11 cellular contexts compared by ENCODE assay signal in genomic region chrX:12890467-12890866, GRCh38. TPM values are rescaled to one million over a fixed set of nuclear protein-coding genes. Genes with fewer than 3 reads are reported as not detected.
A peak's percentile ranks its signal among the peaks of the same experiment; 100 is the strongest.
DNase-seq lines count a peak whose midpoint lies in the region; ATAC-seq and TF ChIP-seq lines count a peak whose summit lies in the region.
"Had no signal": no experiment of that assay in that cellular context is flagged by ENCODE, and none has a peak within 500 bp of the region (broad histone marks: within the 10 kb centered on the region; RNA-seq: fewer than 3 reads in every experiment).

No MANE protein-coding gene starts in this region.

- intact Hi-C loops in left ventricle myocardium inferior (cut with micrococcal nuclease) (no loop called here), ovary (cut with DNase I) (no loop called here)

- TF ChIP-seq CTCF in HL-60 (IDR thresholded peaks at IDR 0.05; ENCODE audit: insufficient read depth, low read length) (no peak), left ventricle myocardium inferior (IDR thresholded peaks at IDR 0.05; ENCODE audit: borderline replicate concordance) (no peak), ovary (IDR thresholded peaks at IDR 0.05) (no peak)

- peak overlapping the region; percentile 41 for H3K27ac ChIP-seq in HL-60 (replicated peaks)
- H3K27ac ChIP-seq in left ventricle myocardium inferior (replicated peaks) = no peak overlapping the region
- H3K27ac ChIP-seq in ovary = no peak overlapping the region

- 31 to 47% (median 36%) methylated on average over 5 of the region's 5 CpGs for WGBS in ovary, 3 donors

- peak; percentile 69 for ATAC-seq in GM18511 (IDR thresholded peaks at IDR 0.05; ENCODE audit: unreplicated experiment)
- peak; percentile 54 for ATAC-seq in GM21717 (IDR thresholded peaks at IDR 0.05; ENCODE audit: unreplicated experiment)
- ATAC-seq in esophagus mucosa = no peak
- ATAC-seq: heart right ventricle had no signal

- H3K4me3 ChIP-seq in HL-60 (replicated peaks; ENCODE audit: insufficient read depth, low read length) = no peak overlapping the region
- H3K4me3 ChIP-seq in left ventricle myocardium inferior = no peak overlapping the region
- no peak overlapping the region for H3K4me3 ChIP-seq in ovary
- H3K4me3 ChIP-seq: heart right ventricle had no signal

- no peak for TF ChIP-seq EP300 in ovary (IDR thresholded peaks at IDR 0.05)

- no peak for TF ChIP-seq POLR2A in ovary (IDR thresholded peaks at IDR 0.05)

- H3K4me1 ChIP-seq in left ventricle myocardium inferior (no peaks in the 10 kb centered on the region), ovary (ENCODE audit: insufficient read depth) (no peaks in the 10 kb centered on the region)

- H3K27me3 ChIP-seq in HL-60 (ENCODE audit: insufficient read depth, poor library complexity, severe bottlenecking) (no peaks in the 10 kb centered on the region), left ventricle myocardium inferior (ENCODE audit: low read depth) (no peaks in the 10 kb centered on the region), ovary (no peaks in the 10 kb centered on the region)

- no peaks in the 10 kb centered on the region for H3K36me3 ChIP-seq in left ventricle myocardium inferior
- H3K36me3 ChIP-seq in ovary = no peaks in the 10 kb centered on the region
- H3K36me3 ChIP-seq: heart right ventricle had no signal

- DNase-seq in HL-60 (ENCODE audit: low read depth in 1 of 2, low spot score in 1 of 2) = peak; percentile 29 to 49
- peak; percentile 1 for DNase-seq in fibroblast of gingiva (ENCODE audit: low read depth)
- no peak for DNase-seq in iPS-NIHi11 (ENCODE audit: low spot score)
- DNase-seq in left ventricle myocardium inferior = no peak
- DNase-seq in ovary = no peak
- DNase-seq: heart right ventricle, NCI-H526 treated with DMSO at 0.1 percent for 48 hours had no signal

- H3K9me3 ChIP-seq in left ventricle myocardium inferior (replicated peaks) = no peaks in the 10 kb centered on the region
- H3K9me3 ChIP-seq in ovary = no peaks in the 10 kb centered on the region
- H3K9me3 ChIP-seq: heart right ventricle had no signal

RNA-seq across cellular contexts. Expression of gene TLR8, which starts 16.0 kb away (rescaled TPM):
- total RNA-seq in left ventricle myocardium inferior (0.85 TPM), ovary (1 to 10 TPM in 1 of 7 donors, under 1 TPM in 6; 0.23 to 2.5 (median 0.30) TPM), esophagus mucosa (0.32 TPM)
- 1 to 10 TPM in 1 of 2 donors, under 1 TPM in 1; 0.18 to 2.1 TPM for polyA plus RNA-seq in ovary
- total RNA-seq: renal cortical epithelial cell had no signal

RNA-seq across cellular contexts. Expression of gene TLR7, which starts 23.6 kb away (rescaled TPM):
- total RNA-seq in left ventricle myocardium inferior (0.69 TPM), ovary (1 to 10 TPM in 2 of 7 donors, under 1 TPM in 5; 0.24 to 1.3 (median 0.57) TPM), esophagus mucosa (0.08 TPM)
- 1 to 10 TPM in 1 of 2 donors, under 1 TPM in 1; 0.22 to 2.7 TPM for polyA plus RNA-seq in ovary
- total RNA-seq: renal cortical epithelial cell had no signal

Comparison
In these comparisons a context has a peak if more than half of its experiments do, and no peak if none do; other contexts are left out.
1. DNase-seq: peak in HL-60 (2 of 2) and fibroblast of gingiva (single experiment); none in iPS-NIHi11 (single experiment), left ventricle myocardium inferior (single experiment) and ovary (0 of 5).